ENCODE assay signal across 8 cellular contexts in genomic region chr2:46913471-46914381, GRCh38.
DNase-seq lines count a peak whose midpoint lies in the region; ATAC-seq lines count a peak whose summit lies in the region.

No MANE protein-coding gene starts in this region.

- H3K4me3 ChIP-seq in muscle layer of duodenum (ENCODE audit: low read depth in 1 of 2, low read length in 2 of 2): peak overlapping the region; percentile 96 to 97

- H3K27me3 ChIP-seq in muscle layer of duodenum (ENCODE audit: low read depth, low read length): no peaks in the 10 kb centered on the region

- H3K36me3 ChIP-seq in muscle layer of duodenum (ENCODE audit: control insufficient read depth in 1 of 2, insufficient read depth in 2 of 2, low read length in 2 of 2): peaks cover 5 to 37% of the 10 kb centered on the region in 2 donors

- H3K4me1 ChIP-seq in muscle layer of duodenum (ENCODE audit: control insufficient read depth in 1 of 2, insufficient read depth in 2 of 2, low read length in 2 of 2): peaks cover 14 to 29% of the 10 kb centered on the region in 2 donors

- H3K27ac ChIP-seq in muscle layer of duodenum (ENCODE audit: low read length): peak overlapping the region; percentile 91

- DNase-seq in CMK (ENCODE audit: low read depth) (peak; percentile 68), LoVo (ENCODE audit: low spot score) (peak; percentile 56), cerebellar cortex (ENCODE audit: low spot score) (peak; percentile 32), retina (no peak)

- no peak for ATAC-seq in GM21723 (IDR thresholded peaks at IDR 0.05; ENCODE audit: unreplicated experiment)
- no peak for ATAC-seq in GM21360 (IDR thresholded peaks at IDR 0.05; ENCODE audit: unreplicated experiment)
- no peak for ATAC-seq in GM18511 (IDR thresholded peaks at IDR 0.05; ENCODE audit: unreplicated experiment)

- no peaks in the 10 kb centered on the region for H3K9me3 ChIP-seq in muscle layer of duodenum (ENCODE audit: control insufficient read depth in 1 of 2, low read length in 2 of 2)
